1 cellular context compared by ENCODE assay signal in genomic region chr2:175135177-175135576, GRCh38.
TF ChIP-seq lines count a peak whose summit lies in the region.

No MANE protein-coding gene starts in this region.

TF ChIP-seq in HCT116, 20 proteins besides CTCF, POLR2A, EP300 and RAD21 (continued from another document):
- TF ChIP-seq, protein P1, sequence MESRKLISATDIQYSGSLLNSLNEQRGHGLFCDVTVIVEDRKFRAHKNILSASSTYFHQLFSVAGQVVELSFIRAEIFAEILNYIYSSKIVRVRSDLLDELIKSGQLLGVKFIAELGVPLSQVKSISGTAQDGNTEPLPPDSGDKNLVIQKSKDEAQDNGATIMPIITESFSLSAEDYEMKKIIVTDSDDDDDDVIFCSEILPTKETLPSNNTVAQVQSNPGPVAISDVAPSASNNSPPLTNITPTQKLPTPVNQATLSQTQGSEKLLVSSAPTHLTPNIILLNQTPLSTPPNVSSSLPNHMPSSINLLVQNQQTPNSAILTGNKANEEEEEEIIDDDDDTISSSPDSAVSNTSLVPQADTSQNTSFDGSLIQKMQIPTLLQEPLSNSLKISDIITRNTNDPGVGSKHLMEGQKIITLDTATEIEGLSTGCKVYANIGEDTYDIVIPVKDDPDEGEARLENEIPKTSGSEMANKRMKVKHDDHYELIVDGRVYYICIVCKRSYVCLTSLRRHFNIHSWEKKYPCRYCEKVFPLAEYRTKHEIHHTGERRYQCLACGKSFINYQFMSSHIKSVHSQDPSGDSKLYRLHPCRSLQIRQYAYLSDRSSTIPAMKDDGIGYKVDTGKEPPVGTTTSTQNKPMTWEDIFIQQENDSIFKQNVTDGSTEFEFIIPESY (IDR thresholded peaks at IDR 0.05; ENCODE audit: extremely low read depth, insufficient replicate concordance, low read length) = no peak
- TF ChIP-seq SP1 (IDR thresholded peaks at IDR 0.05; ENCODE audit: low read depth) (no peak), JUND (IDR thresholded peaks at IDR 0.05) (no peak), ZNF274 (IDR thresholded peaks at IDR 0.05; ENCODE audit: low read depth, low read length) (no peak), ATF3 (IDR thresholded peaks at IDR 0.05) (no peak), YY1 (IDR thresholded peaks at IDR 0.05; ENCODE audit: extremely low read depth, insufficient replicate concordance, low read depth, low read length) (no peak), POLR2AphosphoS5 (IDR thresholded peaks at IDR 0.05; ENCODE audit: low read depth, low read length) (no peak), EGR1 (IDR thresholded peaks at IDR 0.05; ENCODE audit: low read depth) (no peak), EZH2 (IDR thresholded peaks at IDR 0.05) (no peak), SIN3A (IDR thresholded peaks at IDR 0.05; ENCODE audit: low read depth) (no peak), ZFX (IDR thresholded peaks at IDR 0.05) (no peak), EZH2phosphoT487 (IDR thresholded peaks at IDR 0.05; ENCODE audit: borderline replicate concordance) (no peak), CBX3 (IDR thresholded peaks at IDR 0.05; ENCODE audit: low read depth) (no peak), FOSL1 (IDR thresholded peaks at IDR 0.05; ENCODE audit: low read depth) (no peak), TCF7L2 (IDR thresholded peaks at IDR 0.05; ENCODE audit: borderline replicate concordance, extremely low read depth, insufficient read depth, insufficient read length) (no peak), CEBPB (IDR thresholded peaks at IDR 0.05; ENCODE audit: low read depth) (no peak)
- TF ChIP-seq, protein P2, sequence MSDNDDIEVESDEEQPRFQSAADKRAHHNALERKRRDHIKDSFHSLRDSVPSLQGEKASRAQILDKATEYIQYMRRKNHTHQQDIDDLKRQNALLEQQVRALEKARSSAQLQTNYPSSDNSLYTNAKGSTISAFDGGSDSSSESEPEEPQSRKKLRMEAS (IDR thresholded peaks at IDR 0.05) = no peak
